ENCODE assay signal across 14 cellular contexts in the genomic region with DNA sequence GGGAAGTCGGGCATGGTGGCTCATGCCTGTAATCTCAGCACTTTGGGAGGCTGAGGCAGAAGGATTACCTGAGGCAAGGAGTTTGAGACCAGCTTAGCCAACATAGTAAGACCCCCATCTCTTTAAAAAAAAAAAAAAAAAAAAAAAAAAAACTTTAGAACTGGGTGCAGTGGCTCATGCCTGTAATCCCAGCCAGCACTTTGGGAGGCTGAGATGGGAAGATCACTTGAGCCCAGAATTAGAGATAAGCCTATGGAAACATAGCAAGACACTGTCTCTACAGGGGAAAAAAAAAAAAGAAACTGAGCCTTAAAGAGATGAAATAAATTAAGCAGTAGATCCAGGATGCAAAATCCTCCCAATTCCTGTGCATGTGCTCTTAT. TPM values are rescaled to one million over a fixed set of nuclear protein-coding genes. Genes with fewer than 3 reads are reported as not detected.
A peak's percentile ranks its signal among the peaks of the same experiment; 100 is the strongest.
DNase-seq lines count a peak whose midpoint lies in the region; ATAC-seq and TF ChIP-seq lines count a peak whose summit lies in the region.
"Had no signal": no experiment of that assay in that cellular context is flagged by ENCODE, and none has a peak within 500 bp of the region (broad histone marks: within the 10 kb centered on the region; RNA-seq: fewer than 3 reads in every experiment).

No MANE protein-coding gene starts in this region.

- no peak for ATAC-seq in HG03521 (IDR thresholded peaks at IDR 0.05; ENCODE audit: unreplicated experiment)

- no peaks in the 10 kb centered on the region for H3K9me3 Mint-ChIP-seq in T-helper 1 cell treated with Interleukin-12 subunit alpha and Interleukin-12 subunit beta and Interleukin-4 antibody, amounts not matched to agents 30 μg/mL and 1 μg/mL, for 36 hours
- no peaks in the 10 kb centered on the region for H3K9me3 Mint-ChIP-seq in activated naive CD8-positive, alpha-beta T cell (ENCODE audit: low read depth)
- no peaks in the 10 kb centered on the region for H3K9me3 Mint-ChIP-seq in nephron progenitor cell

- no peak for DNase-seq in T-helper 1 cell
- no peak for DNase-seq in nephron progenitor cell
- DNase-seq in NCI-H82 (lab: John Stamatoyannopoulos, UW), result no peak
- DNase-seq in SJCRH30, result no peak
- DNase-seq: 8988T; activated CD8-positive, alpha-beta memory T cell treated with anti-CD3 and anti-CD28 coated beads for 24 hours; amygdala; hypothalamus; NCI-H1092 had no signal

- H3K27ac ChIP-seq in HEK293 (ENCODE audit: extremely low read depth, low read depth, low read length) (no peak overlapping the region), SJCRH30 (no peak overlapping the region)
- H3K27ac ChIP-seq: coronary artery had no signal

- H3K36me3 ChIP-seq in HEK293 (ENCODE audit: control insufficient read depth in 2 of 2, insufficient read depth in 1 of 2, low read length in 2 of 2) (peaks cover 10 to 37% of the 10 kb centered on the region in 2 experiments), SJCRH30 (peaks cover 35% of the 10 kb centered on the region)

- peaks cover 49% of the 10 kb centered on the region for H3K4me1 Mint-ChIP-seq in T-helper 1 cell treated with Interleukin-12 subunit alpha and Interleukin-12 subunit beta and Interleukin-4 antibody, amounts not matched to agents 30 μg/mL and 1 μg/mL, for 36 hours (ENCODE audit: low read depth)
- peaks cover 54% of the 10 kb centered on the region for H3K4me1 Mint-ChIP-seq in activated naive CD8-positive, alpha-beta T cell (ENCODE audit: low read depth)
- peaks cover 51% of the 10 kb centered on the region for H3K4me1 Mint-ChIP-seq in nephron progenitor cell

- H3K4me1 ChIP-seq in HEK293 (ENCODE audit: control insufficient read depth, insufficient read depth, low read length), result 0 out of 2 replicates have a peak, but pooled peaks cover 2% of the 10 kb centered on the region
- H3K4me1 ChIP-seq in SJCRH30, result peaks cover 7% of the 10 kb centered on the region; the same call in 1 of the 2 replicates

- no peaks in the 10 kb centered on the region for H3K27me3 ChIP-seq in SJCRH30

- POLR2A ChIA-PET in HEK293 (lab: Yijun Ruan, JAX), result interaction anchor here (0.6 to 3.9 kb wide), 4 partner anchors 8 to 23 kb away, joined by 3 to 165 read pairs (median 31); partner anchors contain the start of genes ERBB3, RPL41 and ZC3H10

- H3K9me3 ChIP-seq in HEK293 (ENCODE audit: control insufficient read depth, insufficient read depth, low read depth, low read length) (no peaks in the 10 kb centered on the region), SJCRH30 (replicated peaks) (no peaks in the 10 kb centered on the region)

- peaks cover 27% of the 10 kb centered on the region for H3K36me3 Mint-ChIP-seq in T-helper 1 cell treated with Interleukin-12 subunit alpha and Interleukin-12 subunit beta and Interleukin-4 antibody, amounts not matched to agents 30 μg/mL and 1 μg/mL, for 36 hours (ENCODE audit: low read depth)
- peaks cover 19% of the 10 kb centered on the region for H3K36me3 Mint-ChIP-seq in activated naive CD8-positive, alpha-beta T cell
- H3K36me3 Mint-ChIP-seq in nephron progenitor cell (ENCODE audit: low read depth), result peaks cover 15% of the 10 kb centered on the region

- CTCF ChIA-PET in HEK293 (lab: Yijun Ruan, JAX), result interaction anchor here (1.1 to 4.7 kb wide), 8 partner anchors 12 to 364 kb away, joined by 3 to 27 read pairs (median 6); partner anchors contain the start of genes ERBB3, RPL41 and ZC3H10

- peak overlapping the region; percentile 98 for H3K27ac Mint-ChIP-seq in T-helper 1 cell treated with Interleukin-12 subunit alpha and Interleukin-12 subunit beta and Interleukin-4 antibody, amounts not matched to agents 30 μg/mL and 1 μg/mL, for 36 hours
- H3K27ac Mint-ChIP-seq in activated naive CD8-positive, alpha-beta T cell, result peak overlapping the region; percentile 100
- no peak overlapping the region for H3K27ac Mint-ChIP-seq in nephron progenitor cell

- no peaks in the 10 kb centered on the region for H3K27me3 Mint-ChIP-seq in T-helper 1 cell treated with Interleukin-12 subunit alpha and Interleukin-12 subunit beta and Interleukin-4 antibody, amounts not matched to agents 30 μg/mL and 1 μg/mL, for 36 hours (ENCODE audit: low read depth)
- H3K27me3 Mint-ChIP-seq in activated naive CD8-positive, alpha-beta T cell, result no peaks in the 10 kb centered on the region
- no peaks in the 10 kb centered on the region for H3K27me3 Mint-ChIP-seq in nephron progenitor cell (ENCODE audit: low read depth, poor library complexity)

- no peak for TF ChIP-seq CTCF in HEK293 (tag by site-specific recombination; IDR thresholded peaks at IDR 0.05)
- TF ChIP-seq CTCF in nephron progenitor cell (IDR thresholded peaks at IDR 0.05), result no peak

- H3K4me3 Mint-ChIP-seq in T-helper 1 cell treated with Interleukin-12 subunit alpha and Interleukin-12 subunit beta and Interleukin-4 antibody, amounts not matched to agents 30 μg/mL and 1 μg/mL, for 36 hours, result peak overlapping the region; percentile 99
- H3K4me3 Mint-ChIP-seq in activated naive CD8-positive, alpha-beta T cell, result peak overlapping the region; percentile 100
- H3K4me3 Mint-ChIP-seq in nephron progenitor cell, result peak overlapping the region; percentile 97

- H3K4me3 ChIP-seq in HEK293 (ENCODE audit: low read depth, low read length) (no peak overlapping the region), SJCRH30 (no peak overlapping the region)
- H3K4me3 ChIP-seq: coronary artery had no signal

TF ChIP-seq in HEK293, 187 proteins besides CTCF, POLR2A, EP300 and RAD21:
- TF ChIP-seq, protein P1, sequence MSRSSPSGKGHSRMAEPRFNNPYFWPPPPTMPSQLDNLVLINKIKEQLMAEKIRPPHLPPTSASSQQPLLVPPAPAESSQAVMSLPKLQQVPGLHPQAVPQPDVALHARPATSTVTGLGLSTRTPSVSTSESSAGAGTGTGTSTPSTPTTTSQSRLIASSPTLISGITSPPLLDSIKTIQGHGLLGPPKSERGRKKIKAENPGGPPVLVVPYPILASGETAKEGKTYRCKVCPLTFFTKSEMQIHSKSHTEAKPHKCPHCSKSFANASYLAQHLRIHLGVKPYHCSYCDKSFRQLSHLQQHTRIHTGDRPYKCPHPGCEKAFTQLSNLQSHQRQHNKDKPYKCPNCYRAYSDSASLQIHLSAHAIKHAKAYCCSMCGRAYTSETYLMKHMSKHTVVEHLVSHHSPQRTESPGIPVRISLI (tag by site-specific recombination; IDR thresholded peaks at IDR 0.05), result peak; percentile 92
- no peak for TF ChIP-seq ZNF791 (tag by site-specific recombination; IDR thresholded peaks at IDR 0.05)

RNA-seq across cellular contexts. Expression of gene PA2G4, which starts 1.7 kb away (rescaled TPM):
- 342 and 348 TPM in 2 replicates for total RNA-seq in SJCRH30 (2014; rRNA removed; shearing (Covaris generic))

RNA-seq across cellular contexts. Expression of gene RPL41, which starts 13.8 kb away (rescaled TPM):
- total RNA-seq in SJCRH30 (2014; rRNA removed; shearing (Covaris generic)), result 5,544 and 5,661 TPM in 2 replicates

RNA-seq across cellular contexts. Expression of gene ZC3H10, which starts 15.4 kb away (rescaled TPM):
- 5.5 and 5.8 TPM in 2 replicates for total RNA-seq in SJCRH30 (2014; rRNA removed; shearing (Covaris generic))

RNA-seq across cellular contexts. Expression of gene ERBB3, which starts 22.7 kb away (rescaled TPM):
- total RNA-seq in SJCRH30 (2014; rRNA removed; shearing (Covaris generic)), result 38.0 and 38.8 TPM in 2 replicates

RNA-seq across cellular contexts. Expression of gene ESYT1, which starts 25.4 kb away (rescaled TPM):
- total RNA-seq in SJCRH30 (2014; rRNA removed; shearing (Covaris generic)), result 86.7 and 92.9 TPM in 2 replicates
